In the genomic region with DNA sequence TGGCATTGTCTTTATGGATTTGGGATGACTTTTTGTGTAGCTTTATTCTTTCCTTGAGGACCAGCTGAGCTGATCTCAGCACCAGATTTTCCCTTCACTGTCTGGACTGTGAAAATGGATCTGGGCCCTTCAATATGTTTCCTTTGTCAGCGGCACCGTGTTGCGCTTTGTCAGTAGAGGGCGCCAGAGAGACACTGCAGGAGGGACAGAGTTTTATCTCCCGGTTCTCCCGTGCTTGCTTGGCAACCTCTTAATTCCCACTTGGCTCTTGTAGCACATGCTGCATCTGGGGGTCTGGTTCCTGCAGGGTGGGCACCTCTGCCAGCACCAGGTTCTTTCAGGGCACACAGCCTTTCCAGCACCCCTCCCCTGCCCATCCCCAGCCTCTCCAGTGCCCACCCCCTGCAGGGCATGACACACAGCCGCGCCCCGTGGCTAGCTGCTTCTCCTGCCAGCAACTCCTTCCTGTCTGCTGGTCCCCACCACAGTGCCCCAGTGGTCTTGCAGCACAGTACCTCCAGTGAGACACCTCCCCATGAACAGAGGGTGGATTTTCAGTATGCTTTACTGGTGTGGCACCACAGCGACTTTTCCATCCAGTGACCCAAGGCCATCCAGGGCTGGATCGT, we compare ENCODE assay signal across 11 cellular contexts. TPM values are rescaled to one million over a fixed set of nuclear protein-coding genes. Genes with fewer than 3 reads are reported as not detected.
DNase-seq lines count a peak whose midpoint lies in the region; ATAC-seq and TF ChIP-seq lines count a peak whose summit lies in the region.
"Had no signal": no experiment of that assay in that cellular context is flagged by ENCODE, and none has a peak within 500 bp of the region (broad histone marks: within the 10 kb centered on the region; RNA-seq: fewer than 3 reads in every experiment).

No MANE protein-coding gene starts in this region.

- H3K4me3 ChIP-seq in Loucy (ENCODE audit: low read length, poor library complexity, severe bottlenecking) (no peak overlapping the region), osteoblast (ENCODE audit: insufficient read depth, low read length) (no peak overlapping the region)
- H3K4me3 ChIP-seq: BLaER1 had no signal

- TF ChIP-seq CTCF in Loucy (conservative IDR thresholded peaks at IDR 0.05; ENCODE audit: low read length) (peak; percentile 68), osteoblast (IDR thresholded peaks at IDR 0.05; ENCODE audit: extremely low read depth, low read depth, low read length) (peak; percentile 19)

- H3K9ac ChIP-seq in Loucy (ENCODE audit: low read depth, low read length, poor library complexity, severe bottlenecking), result no peak overlapping the region
- H3K9ac ChIP-seq: BLaER1 had no signal

- H3K79me2 ChIP-seq in Loucy (ENCODE audit: insufficient read depth, low read length) (no peaks in the 10 kb centered on the region), osteoblast (ENCODE audit: insufficient read depth, low read length) (no peaks in the 10 kb centered on the region)

- peaks cover 3% of the 10 kb centered on the region for H3K9me3 Mint-ChIP-seq in activated CD8-positive, alpha-beta memory T cell treated with anti-CD3 and anti-CD28 coated beads, Interleukin-2, amount 10 ng/mL, durations not matched to agents 7 days and 5 days (ENCODE audit: low read depth)
- H3K9me3 Mint-ChIP-seq in activated naive CD8-positive, alpha-beta T cell treated with anti-CD3 and anti-CD28 coated beads, Interleukin-2, amount 50 U/mL, for 24 hours, result peaks cover 16% of the 10 kb centered on the region

- H4K20me1 ChIP-seq in Loucy (ENCODE audit: insufficient read depth, low read length, poor library complexity, severe bottlenecking) (no peaks in the 10 kb centered on the region), osteoblast (ENCODE audit: insufficient read depth, low read length) (no peaks in the 10 kb centered on the region)
- H4K20me1 ChIP-seq: BLaER1 had no signal

- H2AFZ ChIP-seq in Loucy (ENCODE audit: low read length), result no peak overlapping the region
- H2AFZ ChIP-seq in osteoblast (ENCODE audit: low read length), result no peak overlapping the region

- peaks cover 5% of the 10 kb centered on the region; the same call in 1 of the 2 replicates for H3K9me3 ChIP-seq in Loucy (ENCODE audit: insufficient read depth, low read depth, low read length)
- peaks cover 3% of the 10 kb centered on the region for H3K9me3 ChIP-seq in osteoblast (ENCODE audit: low read depth, low read length)

- H3K36me3 ChIP-seq in Loucy (ENCODE audit: insufficient read depth, low read length) (no peaks in the 10 kb centered on the region), osteoblast (ENCODE audit: insufficient read depth, low read length) (no peaks in the 10 kb centered on the region)
- H3K36me3 ChIP-seq: BLaER1 had no signal

- no peak overlapping the region for H3K27ac ChIP-seq in osteoblast (ENCODE audit: low read depth, low read length)
- H3K27ac ChIP-seq: BLaER1 had no signal

- no peaks in the 10 kb centered on the region for H3K9me2 ChIP-seq in Loucy (replicated peaks; ENCODE audit: low read depth, low read length)

- no peaks in the 10 kb centered on the region for H3K27me3 Mint-ChIP-seq in activated CD8-positive, alpha-beta memory T cell treated with anti-CD3 and anti-CD28 coated beads, Interleukin-2, amount 10 ng/mL, durations not matched to agents 7 days and 5 days
- peaks cover 12% of the 10 kb centered on the region for H3K27me3 Mint-ChIP-seq in activated naive CD8-positive, alpha-beta T cell treated with anti-CD3 and anti-CD28 coated beads, Interleukin-2, amount 50 U/mL, for 24 hours

- H3K27me3 ChIP-seq in Loucy (ENCODE audit: insufficient read depth, low read length, poor library complexity, severe bottlenecking) (no peaks in the 10 kb centered on the region), osteoblast (ENCODE audit: insufficient read depth, low read length) (no peaks in the 10 kb centered on the region)
- H3K27me3 ChIP-seq: BLaER1 had no signal

- H3K4me3 Mint-ChIP-seq in activated CD8-positive, alpha-beta memory T cell treated with anti-CD3 and anti-CD28 coated beads, Interleukin-2, amount 10 ng/mL, durations not matched to agents 7 days and 5 days, result no peak overlapping the region
- no peak overlapping the region for H3K4me3 Mint-ChIP-seq in activated naive CD8-positive, alpha-beta T cell treated with anti-CD3 and anti-CD28 coated beads, Interleukin-2, amount 50 U/mL, for 24 hours

- peaks cover 13% of the 10 kb centered on the region for H3K4me1 ChIP-seq in Loucy (ENCODE audit: insufficient read depth, low read length, poor library complexity, severe bottlenecking)
- H3K4me1 ChIP-seq in osteoblast (ENCODE audit: insufficient read depth, low read length), result no peaks in the 10 kb centered on the region

- DNase-seq in activated CD8-positive, alpha-beta memory T cell treated with anti-CD3 and anti-CD28 coated beads for 24 hours, result peak; percentile 47
- DNase-seq in activated CD8-positive, alpha-beta memory T cell treated with anti-CD3 and anti-CD28 coated beads, Interleukin-2, amount 10 ng/mL, durations not matched to agents 7 days and 5 days, result no peak
- DNase-seq in activated naive CD8-positive, alpha-beta T cell treated with anti-CD3 and anti-CD28 coated beads, Interleukin-2, amount 50 U/mL, for 24 hours, result peak; percentile 25
- no peak for DNase-seq in osteoblast (ENCODE audit: insufficient read length, low spot score, missing footprints)
- DNase-seq: NCI-H446 treated with DMSO at 0.1 percent for 48 hours had no signal

- H3K27ac Mint-ChIP-seq in activated CD8-positive, alpha-beta memory T cell treated with anti-CD3 and anti-CD28 coated beads, Interleukin-2, amount 10 ng/mL, durations not matched to agents 7 days and 5 days, result no peak overlapping the region
- no peak overlapping the region for H3K27ac Mint-ChIP-seq in activated naive CD8-positive, alpha-beta T cell treated with anti-CD3 and anti-CD28 coated beads, Interleukin-2, amount 50 U/mL, for 24 hours

- ATAC-seq in activated CD8-positive, alpha-beta memory T cell treated with anti-CD3 and anti-CD28 coated beads, Interleukin-2, amount 10 ng/mL, durations not matched to agents 7 days and 5 days, result no peak
- ATAC-seq in activated naive CD8-positive, alpha-beta T cell treated with anti-CD3 and anti-CD28 coated beads, Interleukin-2, amount 50 U/mL, for 24 hours, result no peak
- ATAC-seq in HG02870 (IDR thresholded peaks at IDR 0.05; ENCODE audit: unreplicated experiment) (no peak), GM19452 (IDR thresholded peaks at IDR 0.05; ENCODE audit: unreplicated experiment) (no peak), GM19467 (IDR thresholded peaks at IDR 0.05; ENCODE audit: unreplicated experiment) (no peak)

- H3K4me2 ChIP-seq in Loucy (ENCODE audit: low read depth, low read length, poor library complexity, severe bottlenecking), result no peak overlapping the region
- no peak overlapping the region for H3K4me2 ChIP-seq in osteoblast (ENCODE audit: insufficient read depth, low read length)
- H3K4me2 ChIP-seq: BLaER1 had no signal

- no peaks in the 10 kb centered on the region for H3K36me3 Mint-ChIP-seq in activated CD8-positive, alpha-beta memory T cell treated with anti-CD3 and anti-CD28 coated beads, Interleukin-2, amount 10 ng/mL, durations not matched to agents 7 days and 5 days
- no peaks in the 10 kb centered on the region for H3K36me3 Mint-ChIP-seq in activated naive CD8-positive, alpha-beta T cell treated with anti-CD3 and anti-CD28 coated beads, Interleukin-2, amount 50 U/mL, for 24 hours (ENCODE audit: low read depth)

- peaks cover 5% of the 10 kb centered on the region for H3K4me1 Mint-ChIP-seq in activated CD8-positive, alpha-beta memory T cell treated with anti-CD3 and anti-CD28 coated beads, Interleukin-2, amount 10 ng/mL, durations not matched to agents 7 days and 5 days
- peaks cover 12% of the 10 kb centered on the region for H3K4me1 Mint-ChIP-seq in activated naive CD8-positive, alpha-beta T cell treated with anti-CD3 and anti-CD28 coated beads, Interleukin-2, amount 50 U/mL, for 24 hours

- peaks cover 6% of the 10 kb centered on the region; the same call in 1 of the 2 replicates for H3F3A ChIP-seq in Loucy (ENCODE audit: low read depth)

- CTCF ChIA-PET in activated CD8-positive, alpha-beta memory T cell treated with anti-CD3 and anti-CD28 coated beads, Interleukin-2, amount 10 ng/mL, durations not matched to agents 7 days and 5 days (lab: Charles Lee), result interaction anchor here (0.7 kb wide), 1 partner anchor 587 kb away, joined by 3 read pairs; no protein-coding TSS in a partner anchor

RNA-seq across cellular contexts. Expression of gene OR1D5, which starts 19.6 kb away (rescaled TPM):
- not detected for total RNA-seq in activated CD8-positive, alpha-beta memory T cell treated with anti-CD3 and anti-CD28 coated beads, Interleukin-2, amount 10 ng/mL, durations not matched to agents 7 days and 5 days
- not detected in 2 replicates for total RNA-seq in osteoblast
- total RNA-seq: liver had no signal

Comparison
In these comparisons a context has a peak if more than half of its experiments do, and no peak if none do; other contexts are left out.
1. DNase-seq: peak in activated CD8-positive, alpha-beta memory T cell treated with anti-CD3 and anti-CD28 coated beads for 24 hours (single experiment) and activated naive CD8-positive, alpha-beta T cell treated with anti-CD3 and anti-CD28 coated beads, Interleukin-2, amount 50 U/mL, for 24 hours (single experiment); none in activated CD8-positive, alpha-beta memory T cell treated with anti-CD3 and anti-CD28 coated beads, Interleukin-2, amount 10 ng/mL, durations not matched to agents 7 days and 5 days (single experiment) and osteoblast (single experiment).